ENCODE assay signal across 1 cellular context in the genomic region with DNA sequence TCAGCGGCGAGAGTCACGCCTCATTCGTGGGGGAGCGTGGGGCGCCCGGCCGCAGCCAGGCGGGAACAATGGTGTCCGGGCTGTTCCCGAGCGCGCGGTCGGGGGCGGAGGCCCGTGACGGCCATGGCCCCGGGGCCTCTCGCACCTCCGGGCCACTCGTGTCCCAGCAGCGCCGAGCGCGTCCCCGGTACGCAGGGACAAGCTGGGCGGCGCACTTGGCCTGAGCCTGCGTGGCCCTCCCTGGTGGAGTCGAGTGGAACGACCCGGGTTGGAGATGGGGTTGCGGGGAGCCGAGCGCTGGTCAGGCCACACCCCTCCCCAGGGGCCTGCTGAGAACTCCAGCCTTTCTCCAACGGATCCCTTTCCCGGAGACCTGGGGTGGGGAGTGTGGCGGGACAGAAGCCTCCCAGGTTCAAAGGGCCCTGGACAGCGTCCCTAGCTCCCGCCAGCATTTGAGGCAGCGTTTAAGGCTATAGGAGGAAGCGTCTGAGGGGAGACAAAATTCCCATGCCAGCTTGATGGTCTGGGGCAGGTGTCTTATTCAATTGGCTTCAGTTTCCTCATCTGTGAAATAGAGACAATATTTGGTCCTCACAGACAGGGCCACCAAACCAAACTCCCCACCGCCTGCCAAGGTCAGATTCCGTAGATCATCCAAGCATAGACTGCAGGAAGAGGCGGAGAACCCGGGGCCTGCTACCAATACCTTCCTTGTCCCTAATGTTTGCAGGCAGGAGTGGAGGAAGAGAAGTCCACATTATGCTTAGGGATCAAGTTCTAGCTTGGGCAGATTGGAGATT.
TF ChIP-seq lines count a peak whose summit lies in the region.

No MANE protein-coding gene starts in this region.

TF ChIP-seq in WTC11, 78 proteins besides CTCF, POLR2A, EP300 and RAD21 (continued from another document and continues in another):
- TF ChIP-seq, protein P1, sequence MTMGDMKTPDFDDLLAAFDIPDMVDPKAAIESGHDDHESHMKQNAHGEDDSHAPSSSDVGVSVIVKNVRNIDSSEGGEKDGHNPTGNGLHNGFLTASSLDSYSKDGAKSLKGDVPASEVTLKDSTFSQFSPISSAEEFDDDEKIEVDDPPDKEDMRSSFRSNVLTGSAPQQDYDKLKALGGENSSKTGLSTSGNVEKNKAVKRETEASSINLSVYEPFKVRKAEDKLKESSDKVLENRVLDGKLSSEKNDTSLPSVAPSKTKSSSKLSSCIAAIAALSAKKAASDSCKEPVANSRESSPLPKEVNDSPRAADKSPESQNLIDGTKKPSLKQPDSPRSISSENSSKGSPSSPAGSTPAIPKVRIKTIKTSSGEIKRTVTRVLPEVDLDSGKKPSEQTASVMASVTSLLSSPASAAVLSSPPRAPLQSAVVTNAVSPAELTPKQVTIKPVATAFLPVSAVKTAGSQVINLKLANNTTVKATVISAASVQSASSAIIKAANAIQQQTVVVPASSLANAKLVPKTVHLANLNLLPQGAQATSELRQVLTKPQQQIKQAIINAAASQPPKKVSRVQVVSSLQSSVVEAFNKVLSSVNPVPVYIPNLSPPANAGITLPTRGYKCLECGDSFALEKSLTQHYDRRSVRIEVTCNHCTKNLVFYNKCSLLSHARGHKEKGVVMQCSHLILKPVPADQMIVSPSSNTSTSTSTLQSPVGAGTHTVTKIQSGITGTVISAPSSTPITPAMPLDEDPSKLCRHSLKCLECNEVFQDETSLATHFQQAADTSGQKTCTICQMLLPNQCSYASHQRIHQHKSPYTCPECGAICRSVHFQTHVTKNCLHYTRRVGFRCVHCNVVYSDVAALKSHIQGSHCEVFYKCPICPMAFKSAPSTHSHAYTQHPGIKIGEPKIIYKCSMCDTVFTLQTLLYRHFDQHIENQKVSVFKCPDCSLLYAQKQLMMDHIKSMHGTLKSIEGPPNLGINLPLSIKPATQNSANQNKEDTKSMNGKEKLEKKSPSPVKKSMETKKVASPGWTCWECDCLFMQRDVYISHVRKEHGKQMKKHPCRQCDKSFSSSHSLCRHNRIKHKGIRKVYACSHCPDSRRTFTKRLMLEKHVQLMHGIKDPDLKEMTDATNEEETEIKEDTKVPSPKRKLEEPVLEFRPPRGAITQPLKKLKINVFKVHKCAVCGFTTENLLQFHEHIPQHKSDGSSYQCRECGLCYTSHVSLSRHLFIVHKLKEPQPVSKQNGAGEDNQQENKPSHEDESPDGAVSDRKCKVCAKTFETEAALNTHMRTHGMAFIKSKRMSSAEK (CRISPR knock-in tag; IDR thresholded peaks at IDR 0.05; ENCODE audit: borderline replicate concordance), result no peak
- TF ChIP-seq, protein P2, sequence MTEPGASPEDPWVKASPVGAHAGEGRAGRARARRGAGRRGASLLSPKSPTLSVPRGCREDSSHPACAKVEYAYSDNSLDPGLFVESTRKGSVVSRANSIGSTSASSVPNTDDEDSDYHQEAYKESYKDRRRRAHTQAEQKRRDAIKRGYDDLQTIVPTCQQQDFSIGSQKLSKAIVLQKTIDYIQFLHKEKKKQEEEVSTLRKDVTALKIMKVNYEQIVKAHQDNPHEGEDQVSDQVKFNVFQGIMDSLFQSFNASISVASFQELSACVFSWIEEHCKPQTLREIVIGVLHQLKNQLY (CRISPR knock-in tag; IDR thresholded peaks at IDR 0.05), result no peak
- TF ChIP-seq RELA (CRISPR knock-in tag; IDR thresholded peaks at IDR 0.05; ENCODE audit: borderline replicate concordance) (peak; percentile 62; the same call in 1 of the 2 replicates), ZNF317 (CRISPR knock-in tag; IDR thresholded peaks at IDR 0.05; ENCODE audit: borderline replicate concordance, low read depth) (no peak), HMGA2 (CRISPR knock-in tag; IDR thresholded peaks at IDR 0.05) (no peak), NR3C1 (CRISPR knock-in tag; conservative IDR thresholded peaks at IDR 0.05; ENCODE audit: low read depth) (no peak), IRF2 (CRISPR knock-in tag; IDR thresholded peaks at IDR 0.05; ENCODE audit: borderline replicate concordance, low read depth) (no peak), GRHL2 (CRISPR knock-in tag; IDR thresholded peaks at IDR 0.05; ENCODE audit: insufficient replicate concordance, severe bottlenecking) (no peak), ELF4 (CRISPR knock-in tag; IDR thresholded peaks at IDR 0.05; ENCODE audit: low read depth) (no peak), FOXJ3 (CRISPR knock-in tag; IDR thresholded peaks at IDR 0.05; ENCODE audit: borderline replicate concordance) (no peak), CREB1 (CRISPR knock-in tag; IDR thresholded peaks at IDR 0.05) (no peak), MXD4 (CRISPR knock-in tag; IDR thresholded peaks at IDR 0.05; ENCODE audit: borderline replicate concordance) (no peak), ZBTB21 (CRISPR knock-in tag; IDR thresholded peaks at IDR 0.05; ENCODE audit: borderline replicate concordance) (no peak), OVOL2 (CRISPR knock-in tag; IDR thresholded peaks at IDR 0.05; ENCODE audit: borderline replicate concordance) (no peak), ZNF396 (CRISPR knock-in tag; IDR thresholded peaks at IDR 0.05; ENCODE audit: borderline replicate concordance) (no peak), NFE2L1 (CRISPR knock-in tag; IDR thresholded peaks at IDR 0.05) (no peak), JAZF1 (CRISPR knock-in tag; IDR thresholded peaks at IDR 0.05) (no peak), ZNF263 (CRISPR knock-in tag; IDR thresholded peaks at IDR 0.05; ENCODE audit: low read depth) (no peak), SOX15 (CRISPR knock-in tag; IDR thresholded peaks at IDR 0.05) (no peak), GTF2I (CRISPR knock-in tag; conservative IDR thresholded peaks at IDR 0.05) (no peak), ESRRA (CRISPR knock-in tag; IDR thresholded peaks at IDR 0.05; ENCODE audit: borderline replicate concordance) (peak; percentile 67; the same call in 1 of the 2 replicates)
- TF ChIP-seq, protein P3, sequence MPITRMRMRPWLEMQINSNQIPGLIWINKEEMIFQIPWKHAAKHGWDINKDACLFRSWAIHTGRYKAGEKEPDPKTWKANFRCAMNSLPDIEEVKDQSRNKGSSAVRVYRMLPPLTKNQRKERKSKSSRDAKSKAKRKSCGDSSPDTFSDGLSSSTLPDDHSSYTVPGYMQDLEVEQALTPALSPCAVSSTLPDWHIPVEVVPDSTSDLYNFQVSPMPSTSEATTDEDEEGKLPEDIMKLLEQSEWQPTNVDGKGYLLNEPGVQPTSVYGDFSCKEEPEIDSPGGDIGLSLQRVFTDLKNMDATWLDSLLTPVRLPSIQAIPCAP (CRISPR knock-in tag; IDR thresholded peaks at IDR 0.05), result 0 out of 2 replicates have a peak, but pooled peaks have one; percentile 68
- TF ChIP-seq, protein P4, sequence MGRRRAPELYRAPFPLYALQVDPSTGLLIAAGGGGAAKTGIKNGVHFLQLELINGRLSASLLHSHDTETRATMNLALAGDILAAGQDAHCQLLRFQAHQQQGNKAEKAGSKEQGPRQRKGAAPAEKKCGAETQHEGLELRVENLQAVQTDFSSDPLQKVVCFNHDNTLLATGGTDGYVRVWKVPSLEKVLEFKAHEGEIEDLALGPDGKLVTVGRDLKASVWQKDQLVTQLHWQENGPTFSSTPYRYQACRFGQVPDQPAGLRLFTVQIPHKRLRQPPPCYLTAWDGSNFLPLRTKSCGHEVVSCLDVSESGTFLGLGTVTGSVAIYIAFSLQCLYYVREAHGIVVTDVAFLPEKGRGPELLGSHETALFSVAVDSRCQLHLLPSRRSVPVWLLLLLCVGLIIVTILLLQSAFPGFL (CRISPR knock-in tag; IDR thresholded peaks at IDR 0.05; ENCODE audit: borderline replicate concordance), result no peak
- TF ChIP-seq, protein P5, sequence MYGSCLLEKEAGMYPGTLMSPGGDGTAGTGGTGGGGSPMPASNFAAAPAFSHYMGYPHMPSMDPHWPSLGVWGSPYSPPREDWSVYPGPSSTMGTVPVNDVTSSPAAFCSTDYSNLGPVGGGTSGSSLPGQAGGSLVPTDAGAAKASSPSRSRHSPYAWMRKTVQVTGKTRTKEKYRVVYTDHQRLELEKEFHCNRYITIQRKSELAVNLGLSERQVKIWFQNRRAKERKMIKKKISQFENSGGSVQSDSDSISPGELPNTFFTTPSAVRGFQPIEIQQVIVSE (CRISPR knock-in tag; IDR thresholded peaks at IDR 0.05; ENCODE audit: borderline replicate concordance), result no peak
- TF ChIP-seq, protein P6, sequence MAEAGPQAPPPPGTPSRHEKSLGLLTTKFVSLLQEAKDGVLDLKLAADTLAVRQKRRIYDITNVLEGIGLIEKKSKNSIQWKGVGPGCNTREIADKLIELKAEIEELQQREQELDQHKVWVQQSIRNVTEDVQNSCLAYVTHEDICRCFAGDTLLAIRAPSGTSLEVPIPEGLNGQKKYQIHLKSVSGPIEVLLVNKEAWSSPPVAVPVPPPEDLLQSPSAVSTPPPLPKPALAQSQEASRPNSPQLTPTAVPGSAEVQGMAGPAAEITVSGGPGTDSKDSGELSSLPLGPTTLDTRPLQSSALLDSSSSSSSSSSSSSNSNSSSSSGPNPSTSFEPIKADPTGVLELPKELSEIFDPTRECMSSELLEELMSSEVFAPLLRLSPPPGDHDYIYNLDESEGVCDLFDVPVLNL (CRISPR knock-in tag; IDR thresholded peaks at IDR 0.05; ENCODE audit: borderline replicate concordance, low read depth), result no peak
- TF ChIP-seq, protein P7, sequence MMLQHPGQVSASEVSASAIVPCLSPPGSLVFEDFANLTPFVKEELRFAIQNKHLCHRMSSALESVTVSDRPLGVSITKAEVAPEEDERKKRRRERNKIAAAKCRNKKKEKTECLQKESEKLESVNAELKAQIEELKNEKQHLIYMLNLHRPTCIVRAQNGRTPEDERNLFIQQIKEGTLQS (CRISPR knock-in tag; conservative IDR thresholded peaks at IDR 0.05), result no peak
- TF ChIP-seq, protein P8, sequence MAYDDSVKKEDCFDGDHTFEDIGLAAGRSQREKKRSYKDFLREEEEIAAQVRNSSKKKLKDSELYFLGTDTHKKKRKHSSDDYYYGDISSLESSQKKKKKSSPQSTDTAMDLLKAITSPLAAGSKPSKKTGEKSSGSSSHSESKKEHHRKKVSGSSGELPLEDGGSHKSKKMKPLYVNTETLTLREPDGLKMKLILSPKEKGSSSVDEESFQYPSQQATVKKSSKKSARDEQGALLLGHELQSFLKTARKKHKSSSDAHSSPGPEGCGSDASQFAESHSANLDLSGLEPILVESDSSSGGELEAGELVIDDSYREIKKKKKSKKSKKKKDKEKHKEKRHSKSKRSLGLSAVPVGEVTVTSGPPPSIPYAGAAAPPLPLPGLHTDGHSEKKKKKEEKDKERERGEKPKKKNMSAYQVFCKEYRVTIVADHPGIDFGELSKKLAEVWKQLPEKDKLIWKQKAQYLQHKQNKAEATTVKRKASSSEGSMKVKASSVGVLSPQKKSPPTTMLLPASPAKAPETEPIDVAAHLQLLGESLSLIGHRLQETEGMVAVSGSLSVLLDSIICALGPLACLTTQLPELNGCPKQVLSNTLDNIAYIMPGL (CRISPR knock-in tag; IDR thresholded peaks at IDR 0.05), result no peak
- TF ChIP-seq, protein P9, sequence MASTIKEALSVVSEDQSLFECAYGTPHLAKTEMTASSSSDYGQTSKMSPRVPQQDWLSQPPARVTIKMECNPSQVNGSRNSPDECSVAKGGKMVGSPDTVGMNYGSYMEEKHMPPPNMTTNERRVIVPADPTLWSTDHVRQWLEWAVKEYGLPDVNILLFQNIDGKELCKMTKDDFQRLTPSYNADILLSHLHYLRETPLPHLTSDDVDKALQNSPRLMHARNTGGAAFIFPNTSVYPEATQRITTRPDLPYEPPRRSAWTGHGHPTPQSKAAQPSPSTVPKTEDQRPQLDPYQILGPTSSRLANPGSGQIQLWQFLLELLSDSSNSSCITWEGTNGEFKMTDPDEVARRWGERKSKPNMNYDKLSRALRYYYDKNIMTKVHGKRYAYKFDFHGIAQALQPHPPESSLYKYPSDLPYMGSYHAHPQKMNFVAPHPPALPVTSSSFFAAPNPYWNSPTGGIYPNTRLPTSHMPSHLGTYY (CRISPR knock-in tag; IDR thresholded peaks at IDR 0.05), result no peak
- TF ChIP-seq, protein P10, sequence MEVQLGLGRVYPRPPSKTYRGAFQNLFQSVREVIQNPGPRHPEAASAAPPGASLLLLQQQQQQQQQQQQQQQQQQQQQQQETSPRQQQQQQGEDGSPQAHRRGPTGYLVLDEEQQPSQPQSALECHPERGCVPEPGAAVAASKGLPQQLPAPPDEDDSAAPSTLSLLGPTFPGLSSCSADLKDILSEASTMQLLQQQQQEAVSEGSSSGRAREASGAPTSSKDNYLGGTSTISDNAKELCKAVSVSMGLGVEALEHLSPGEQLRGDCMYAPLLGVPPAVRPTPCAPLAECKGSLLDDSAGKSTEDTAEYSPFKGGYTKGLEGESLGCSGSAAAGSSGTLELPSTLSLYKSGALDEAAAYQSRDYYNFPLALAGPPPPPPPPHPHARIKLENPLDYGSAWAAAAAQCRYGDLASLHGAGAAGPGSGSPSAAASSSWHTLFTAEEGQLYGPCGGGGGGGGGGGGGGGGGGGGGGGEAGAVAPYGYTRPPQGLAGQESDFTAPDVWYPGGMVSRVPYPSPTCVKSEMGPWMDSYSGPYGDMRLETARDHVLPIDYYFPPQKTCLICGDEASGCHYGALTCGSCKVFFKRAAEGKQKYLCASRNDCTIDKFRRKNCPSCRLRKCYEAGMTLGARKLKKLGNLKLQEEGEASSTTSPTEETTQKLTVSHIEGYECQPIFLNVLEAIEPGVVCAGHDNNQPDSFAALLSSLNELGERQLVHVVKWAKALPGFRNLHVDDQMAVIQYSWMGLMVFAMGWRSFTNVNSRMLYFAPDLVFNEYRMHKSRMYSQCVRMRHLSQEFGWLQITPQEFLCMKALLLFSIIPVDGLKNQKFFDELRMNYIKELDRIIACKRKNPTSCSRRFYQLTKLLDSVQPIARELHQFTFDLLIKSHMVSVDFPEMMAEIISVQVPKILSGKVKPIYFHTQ (CRISPR knock-in tag; IDR thresholded peaks at IDR 0.05), result no peak
- TF ChIP-seq, protein P11, sequence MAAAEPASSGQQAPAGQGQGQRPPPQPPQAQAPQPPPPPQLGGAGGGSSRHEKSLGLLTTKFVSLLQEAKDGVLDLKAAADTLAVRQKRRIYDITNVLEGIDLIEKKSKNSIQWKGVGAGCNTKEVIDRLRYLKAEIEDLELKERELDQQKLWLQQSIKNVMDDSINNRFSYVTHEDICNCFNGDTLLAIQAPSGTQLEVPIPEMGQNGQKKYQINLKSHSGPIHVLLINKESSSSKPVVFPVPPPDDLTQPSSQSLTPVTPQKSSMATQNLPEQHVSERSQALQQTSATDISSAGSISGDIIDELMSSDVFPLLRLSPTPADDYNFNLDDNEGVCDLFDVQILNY (CRISPR knock-in tag; IDR thresholded peaks at IDR 0.05), result 0 out of 2 replicates have a peak, but pooled peaks have one; percentile 9
- TF ChIP-seq, protein P12, sequence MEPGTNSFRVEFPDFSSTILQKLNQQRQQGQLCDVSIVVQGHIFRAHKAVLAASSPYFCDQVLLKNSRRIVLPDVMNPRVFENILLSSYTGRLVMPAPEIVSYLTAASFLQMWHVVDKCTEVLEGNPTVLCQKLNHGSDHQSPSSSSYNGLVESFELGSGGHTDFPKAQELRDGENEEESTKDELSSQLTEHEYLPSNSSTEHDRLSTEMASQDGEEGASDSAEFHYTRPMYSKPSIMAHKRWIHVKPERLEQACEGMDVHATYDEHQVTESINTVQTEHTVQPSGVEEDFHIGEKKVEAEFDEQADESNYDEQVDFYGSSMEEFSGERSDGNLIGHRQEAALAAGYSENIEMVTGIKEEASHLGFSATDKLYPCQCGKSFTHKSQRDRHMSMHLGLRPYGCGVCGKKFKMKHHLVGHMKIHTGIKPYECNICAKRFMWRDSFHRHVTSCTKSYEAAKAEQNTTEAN (CRISPR knock-in tag; IDR thresholded peaks at IDR 0.05), result peak; percentile 20; the same call in 1 of the 2 replicates
- TF ChIP-seq, protein P13, sequence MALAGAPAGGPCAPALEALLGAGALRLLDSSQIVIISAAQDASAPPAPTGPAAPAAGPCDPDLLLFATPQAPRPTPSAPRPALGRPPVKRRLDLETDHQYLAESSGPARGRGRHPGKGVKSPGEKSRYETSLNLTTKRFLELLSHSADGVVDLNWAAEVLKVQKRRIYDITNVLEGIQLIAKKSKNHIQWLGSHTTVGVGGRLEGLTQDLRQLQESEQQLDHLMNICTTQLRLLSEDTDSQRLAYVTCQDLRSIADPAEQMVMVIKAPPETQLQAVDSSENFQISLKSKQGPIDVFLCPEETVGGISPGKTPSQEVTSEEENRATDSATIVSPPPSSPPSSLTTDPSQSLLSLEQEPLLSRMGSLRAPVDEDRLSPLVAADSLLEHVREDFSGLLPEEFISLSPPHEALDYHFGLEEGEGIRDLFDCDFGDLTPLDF (CRISPR knock-in tag; IDR thresholded peaks at IDR 0.05), result no peak
